Comparison of ENCODE assay signal across 2 cellular contexts in the genomic region with DNA sequence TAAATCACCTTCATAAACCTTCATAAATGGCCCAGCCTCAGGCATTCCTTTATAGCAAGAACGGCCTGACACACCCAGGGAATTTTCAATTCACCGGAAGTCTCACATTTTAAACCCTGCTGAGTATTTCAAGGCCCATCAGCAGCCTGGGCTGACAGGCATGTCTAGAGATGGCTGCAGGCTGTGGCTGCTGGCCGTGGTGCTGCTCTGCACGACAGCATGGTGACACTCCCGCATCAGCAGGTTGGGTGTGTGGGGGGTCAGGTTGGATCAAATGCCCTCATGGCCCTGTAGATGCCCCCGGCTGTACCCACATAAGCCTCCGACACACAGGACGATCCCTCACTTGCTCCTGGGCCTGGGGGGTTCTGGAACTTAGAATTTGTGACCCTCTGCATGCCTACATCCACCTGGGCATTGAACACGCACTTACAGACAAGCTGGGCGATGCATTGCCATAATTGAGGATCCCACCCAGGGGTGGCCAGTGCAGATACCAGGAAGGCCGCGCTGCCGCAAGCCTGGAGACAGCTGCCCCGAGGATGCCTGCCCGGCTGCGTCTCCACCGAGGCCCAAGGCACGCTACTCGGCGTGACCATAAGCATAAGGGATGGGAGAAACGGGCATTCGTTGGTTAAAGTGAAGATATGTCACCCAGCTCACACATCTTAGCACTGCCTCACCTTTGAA.
A peak's percentile ranks its signal among the peaks of the same experiment; 100 is the strongest.
TF ChIP-seq lines count a peak whose summit lies in the region.

No MANE protein-coding gene starts in this region.

TF ChIP-seq in HCT116, 20 proteins besides CTCF, POLR2A, EP300 and RAD21:
- TF ChIP-seq, protein P1, sequence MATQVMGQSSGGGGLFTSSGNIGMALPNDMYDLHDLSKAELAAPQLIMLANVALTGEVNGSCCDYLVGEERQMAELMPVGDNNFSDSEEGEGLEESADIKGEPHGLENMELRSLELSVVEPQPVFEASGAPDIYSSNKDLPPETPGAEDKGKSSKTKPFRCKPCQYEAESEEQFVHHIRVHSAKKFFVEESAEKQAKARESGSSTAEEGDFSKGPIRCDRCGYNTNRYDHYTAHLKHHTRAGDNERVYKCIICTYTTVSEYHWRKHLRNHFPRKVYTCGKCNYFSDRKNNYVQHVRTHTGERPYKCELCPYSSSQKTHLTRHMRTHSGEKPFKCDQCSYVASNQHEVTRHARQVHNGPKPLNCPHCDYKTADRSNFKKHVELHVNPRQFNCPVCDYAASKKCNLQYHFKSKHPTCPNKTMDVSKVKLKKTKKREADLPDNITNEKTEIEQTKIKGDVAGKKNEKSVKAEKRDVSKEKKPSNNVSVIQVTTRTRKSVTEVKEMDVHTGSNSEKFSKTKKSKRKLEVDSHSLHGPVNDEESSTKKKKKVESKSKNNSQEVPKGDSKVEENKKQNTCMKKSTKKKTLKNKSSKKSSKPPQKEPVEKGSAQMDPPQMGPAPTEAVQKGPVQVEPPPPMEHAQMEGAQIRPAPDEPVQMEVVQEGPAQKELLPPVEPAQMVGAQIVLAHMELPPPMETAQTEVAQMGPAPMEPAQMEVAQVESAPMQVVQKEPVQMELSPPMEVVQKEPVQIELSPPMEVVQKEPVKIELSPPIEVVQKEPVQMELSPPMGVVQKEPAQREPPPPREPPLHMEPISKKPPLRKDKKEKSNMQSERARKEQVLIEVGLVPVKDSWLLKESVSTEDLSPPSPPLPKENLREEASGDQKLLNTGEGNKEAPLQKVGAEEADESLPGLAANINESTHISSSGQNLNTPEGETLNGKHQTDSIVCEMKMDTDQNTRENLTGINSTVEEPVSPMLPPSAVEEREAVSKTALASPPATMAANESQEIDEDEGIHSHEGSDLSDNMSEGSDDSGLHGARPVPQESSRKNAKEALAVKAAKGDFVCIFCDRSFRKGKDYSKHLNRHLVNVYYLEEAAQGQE (IDR thresholded peaks at IDR 0.05; ENCODE audit: low read depth): peak; percentile 10; the same call in 1 of the 2 replicates
- TF ChIP-seq SRF (IDR thresholded peaks at IDR 0.05; ENCODE audit: low read depth): no peak

TF ChIP-seq in GM12878, 131 proteins besides CTCF, POLR2A, EP300 and RAD21 (continued from another document):
- TF ChIP-seq, protein P1 (IDR thresholded peaks at IDR 0.05; ENCODE audit: low read depth, low read length): peak; percentile 71; the same call in 1 of the 2 replicates
